Comparison of ENCODE assay signal across 27 cellular contexts in genomic region chr5:171528865-171529264, GRCh38.
"Had no signal": no experiment of that assay in that cellular context is flagged by ENCODE, and none has a peak within 500 bp of the region (broad histone marks: within the 10 kb centered on the region; RNA-seq: fewer than 3 reads in every experiment).

No MANE protein-coding gene starts in this region.

- FAIRE-seq: endometrium, kidney had no signal

- H3K36me3 Mint-ChIP-seq: immature natural killer cell, mesothelial cell of epicardium had no signal

- H3K4me3 ChIP-seq: colonic mucosa, esophagus squamous epithelium, gastrocnemius medialis, heart left ventricle, hepatocyte, left lung, lower lobe of right lung, mucosa of descending colon had no signal

- H3K9me3 ChIP-seq: colonic mucosa, esophagus squamous epithelium, gastrocnemius medialis, heart left ventricle, left lung, lower lobe of right lung, mucosa of descending colon had no signal

- H3K36me3 ChIP-seq: colonic mucosa, esophagus squamous epithelium, gastrocnemius medialis, heart left ventricle, left lung, lower lobe of right lung had no signal

- H3K27ac Mint-ChIP-seq: dendritic cell treated with granulocyte-macrophage colony-stimulating factor and Interleukin-4, amounts not matched to agents 40 ng/mL and 50 ng/mL, for 4 days; effector memory CD8-positive, alpha-beta T cell; endodermal cell; immature natural killer cell; mesothelial cell of epicardium had no signal

- H3K4me1 Mint-ChIP-seq: endodermal cell, immature natural killer cell had no signal

- H3K27me3 ChIP-seq: colonic mucosa, esophagus squamous epithelium, gastrocnemius medialis, heart left ventricle, hepatocyte, left lung had no signal

- H3K4me2 ChIP-seq: hepatocyte had no signal

- H2AFZ ChIP-seq: hepatocyte had no signal

- H3K79me2 ChIP-seq: hepatocyte had no signal

- H3K9me3 Mint-ChIP-seq: dendritic cell treated with granulocyte-macrophage colony-stimulating factor and Interleukin-4, amounts not matched to agents 40 ng/mL and 50 ng/mL, for 4 days; effector memory CD8-positive, alpha-beta T cell; endodermal cell; mesothelial cell of epicardium had no signal

- ATAC-seq: effector memory CD8-positive, alpha-beta T cell; esophagus mucosa; gastrocnemius medialis; heart left ventricle; left lung; left ventricle myocardium superior; lower lobe of right lung; mucosa of descending colon had no signal

- H3K4me3 Mint-ChIP-seq: dendritic cell treated with granulocyte-macrophage colony-stimulating factor and Interleukin-4, amounts not matched to agents 40 ng/mL and 50 ng/mL, for 4 days; effector memory CD8-positive, alpha-beta T cell; endodermal cell; immature natural killer cell; mesothelial cell of epicardium had no signal

- H3K27ac ChIP-seq: colonic mucosa, epithelial cell of prostate, esophagus squamous epithelium, gastrocnemius medialis, heart left ventricle, hepatocyte, left lung, lower lobe of right lung had no signal

- H3K4me1 ChIP-seq: colonic mucosa, left lung had no signal

- DNase-seq: colonic mucosa; cortex of kidney; effector CD8-positive, alpha-beta T cell; effector memory CD8-positive, alpha-beta T cell; endodermal cell; erythroblast; esophagus squamous epithelium; foreskin fibroblast; foreskin melanocyte; gastrocnemius medialis; heart left ventricle; hypothalamus; immature natural killer cell; islet precursor cell; kidney; kidney glomerular epithelial cell; left lung; left ventricle myocardium superior; lower lobe of right lung; mesenchymal stem cell; mucosa of descending colon had no signal
